Comparison of ENCODE assay signal across 8 cellular contexts in the genomic region with DNA sequence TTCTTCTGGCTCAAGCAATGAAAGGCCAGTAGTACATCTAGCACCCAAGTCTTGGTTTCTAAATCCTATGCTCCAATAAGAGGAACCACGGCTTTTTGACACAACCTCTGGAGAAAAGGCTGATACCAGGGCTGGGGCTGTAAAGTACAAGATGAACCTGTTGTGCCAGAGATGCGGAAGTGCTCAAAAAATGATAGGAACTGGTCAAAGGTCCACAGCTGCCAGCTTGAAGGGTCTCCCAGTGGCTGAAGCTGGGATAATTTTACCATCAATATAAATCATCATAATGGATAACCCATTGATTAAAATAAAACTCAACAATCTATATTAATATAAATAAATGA. TPM values are rescaled to one million over a fixed set of nuclear protein-coding genes. Genes with fewer than 3 reads are reported as not detected.
DNase-seq lines count a peak whose midpoint lies in the region; ATAC-seq, FAIRE-seq and TF ChIP-seq lines count a peak whose summit lies in the region.

No MANE protein-coding gene starts in this region.

- H2AFZ ChIP-seq in endothelial cell of umbilical vein (ENCODE audit: low read depth, low read length): peak overlapping the region; percentile 7

- H3K9me1 ChIP-seq in endothelial cell of umbilical vein (replicated peaks; ENCODE audit: control insufficient read depth, extremely low read depth, insufficient read depth, low read length): no peaks in the 10 kb centered on the region

- H3K36me3 ChIP-seq in BLaER1 treated with 17β-estradiol and CSF1 and Interleukin-3, amounts not matched to agents 10 nM and 100 nM: no peaks in the 10 kb centered on the region
- H3K36me3 ChIP-seq in H7 (replicated peaks; ENCODE audit: control insufficient read depth, insufficient read depth, low read length) (no peaks in the 10 kb centered on the region), endothelial cell of umbilical vein (ENCODE audit: control insufficient read depth in 2 of 2, extremely low read depth in 1 of 2, insufficient read depth in 2 of 2, low read length in 2 of 2) (no peaks in the 10 kb centered on the region)

- H4K20me1 ChIP-seq in BLaER1 treated with 17β-estradiol and CSF1 and Interleukin-3, amounts not matched to agents 10 nM and 100 nM: no peaks in the 10 kb centered on the region
- H4K20me1 ChIP-seq in endothelial cell of umbilical vein (replicated peaks; ENCODE audit: control insufficient read depth, extremely low read depth, insufficient read depth, low read length): no peaks in the 10 kb centered on the region

- H3K9me3 ChIP-seq in BLaER1 treated with 17β-estradiol and CSF1 and Interleukin-3, amounts not matched to agents 10 nM and 100 nM (replicated peaks in 1 of 11): no peaks in the 10 kb centered on the region
- H3K9me3 ChIP-seq in endothelial cell of umbilical vein (replicated peaks; ENCODE audit: control insufficient read depth, insufficient read depth, low read length): no peaks in the 10 kb centered on the region

- TF ChIP-seq CTCF in endothelial cell of umbilical vein (IDR thresholded peaks at IDR 0.05; ENCODE audit: extremely low read depth in 1 of 2, insufficient read depth in 1 of 2, low read depth in 1 of 2, low read length in 2 of 2) (no peak), omental fat pad (IDR thresholded peaks at IDR 0.05) (no peak)

- dilution Hi-C loops in endothelial cell of umbilical vein (cut with MboI; ENCODE audit: extremely low pct_ligation_motif_present, low sequenced_read_pairs): no loop called here

- peak overlapping the region; percentile 74 to 92 (median 82) for H3K4me3 ChIP-seq in BLaER1 treated with 17β-estradiol and CSF1 and Interleukin-3, amounts not matched to agents 10 nM and 100 nM
- peak overlapping the region; percentile 74; the same call in 1 of the 2 replicates for H3K4me3 ChIP-seq in H7 (ENCODE audit: insufficient read depth, low read depth, low read length)
- peak overlapping the region in 2 of 3 experiments; percentile 75 to 79 for H3K4me3 ChIP-seq in endothelial cell of umbilical vein (replicated peaks in 1 of 3; ENCODE audit: insufficient read depth in 1 of 3, low read depth in 1 of 3, low read length in 3 of 3)

- peak overlapping the region in 9 of 11 experiments; percentile 4 to 75 (median 48); a peak in 14 of 22 replicates for H3K27ac ChIP-seq in BLaER1 treated with 17β-estradiol and CSF1 and Interleukin-3, amounts not matched to agents 10 nM and 100 nM
- H3K27ac ChIP-seq in endothelial cell of umbilical vein (ENCODE audit: insufficient read depth, low read depth, low read length): peak overlapping the region; percentile 88

- H3K4me2 ChIP-seq in BLaER1 treated with 17β-estradiol and CSF1 and Interleukin-3, amounts not matched to agents 10 nM and 100 nM: peak overlapping the region; percentile 79 to 98 (median 94)
- peak overlapping the region; percentile 66 for H3K4me2 ChIP-seq in endothelial cell of umbilical vein (ENCODE audit: insufficient read depth, low read length)

- intact Hi-C loops in endothelial cell of umbilical vein (cut with micrococcal nuclease): loop anchor here (1.0 kb wide), 2 partner anchors 38 to 39 kb away; a partner anchor contains a TSS

- H3K4me1 ChIP-seq in BLaER1 treated with 17β-estradiol and CSF1 and Interleukin-3, amounts not matched to agents 10 nM and 100 nM: peaks cover 15 to 42% (median 21%) of the 10 kb centered on the region in 10 experiments
- peaks cover 26% of the 10 kb centered on the region for H3K4me1 ChIP-seq in endothelial cell of umbilical vein (ENCODE audit: control insufficient read depth, extremely low read depth, insufficient read depth, low read length)

- DNase-seq in H7 (no peak), SHP77 treated with DMSO at 0.1 percent for 48 hours (lab: John Stamatoyannopoulos, UW) (peak; percentile 18), endothelial cell of umbilical vein (ENCODE audit: low read depth, low spot score) (no peak), omental fat pad (ENCODE audit: low spot score) (no peak), GOT3 (lab: John Stamatoyannopoulos, UW) (no peak)
- no peak for DNase-seq in effector CD8-positive, alpha-beta T cell (lab: John Stamatoyannopoulos, UW)

- CTCF ChIA-PET in endothelial cell of umbilical vein (lab: Charles Lee): interaction anchor here (0.7 to 3.1 kb wide), 9 partner anchors 11 to 379 kb away, joined by 3 to 38 read pairs (median 8); a partner anchor contains a TSS

- TSS peak; percentile 98 for BruUV-seq in endothelial cell of umbilical vein (replicated peaks; lab: Mats Ljungman, UMichigan)

- peaks cover 35% of the 10 kb centered on the region for H3K79me2 ChIP-seq in endothelial cell of umbilical vein (ENCODE audit: control insufficient read depth, insufficient read depth, low read length)

- FAIRE-seq in endothelial cell of umbilical vein (lab: Jason Lieb, UNC): no peak

- TF ChIP-seq POLR2A in endothelial cell of umbilical vein (IDR thresholded peaks at IDR 0.05; ENCODE audit: low read depth, low read length): no peak

- POLR2A ChIA-PET in endothelial cell of umbilical vein (lab: Charles Lee): interaction anchor here (0.9 to 1.6 kb wide), 3 partner anchors 18 to 39 kb away, joined by 3 to 10 read pairs (median 3); a partner anchor contains a TSS

- peak overlapping the region; percentile 70 to 85 (median 79); a peak in 21 of 22 replicates for H3K9ac ChIP-seq in BLaER1 treated with 17β-estradiol and CSF1 and Interleukin-3, amounts not matched to agents 10 nM and 100 nM
- H3K9ac ChIP-seq in endothelial cell of umbilical vein (replicated peaks; ENCODE audit: extremely low read depth, insufficient read depth, low read length): peak overlapping the region; percentile 68

- H3K27me3 ChIP-seq in BLaER1 treated with 17β-estradiol and CSF1 and Interleukin-3, amounts not matched to agents 10 nM and 100 nM: no peaks in the 10 kb centered on the region
- H3K27me3 ChIP-seq in H7 (ENCODE audit: control insufficient read depth, insufficient read depth, low read length): no peaks in the 10 kb centered on the region
- no peaks in the 10 kb centered on the region for H3K27me3 ChIP-seq in endothelial cell of umbilical vein (ENCODE audit: control insufficient read depth in 2 of 2, insufficient read depth in 2 of 2, low read length in 2 of 2)

- ATAC-seq in omental fat pad (ENCODE audit: low FRiP score) (peak; percentile 6), GM21526 (IDR thresholded peaks at IDR 0.05; ENCODE audit: low FRiP score, unreplicated experiment) (no peak)

TF ChIP-seq in endothelial cell of umbilical vein, 7 proteins besides CTCF, POLR2A, EP300 and RAD21:
- no peak for TF ChIP-seq FOS (IDR thresholded peaks at IDR 0.05; ENCODE audit: borderline replicate concordance, insufficient read depth, low read length)
- TF ChIP-seq POLR2AphosphoS5 (IDR thresholded peaks at IDR 0.05; ENCODE audit: insufficient read depth, low read depth, low read length): no peak
- no peak for TF ChIP-seq EZH2 (IDR thresholded peaks at IDR 0.05; ENCODE audit: borderline replicate concordance, low read depth, low read length, severe bottlenecking)
- TF ChIP-seq JUN (IDR thresholded peaks at IDR 0.05; ENCODE audit: borderline replicate concordance, insufficient read depth, insufficient read length, low read depth): no peak
- TF ChIP-seq GATA2 (IDR thresholded peaks at IDR 0.05; ENCODE audit: insufficient read depth, insufficient read length, low read depth, low read length): no peak
- TF ChIP-seq MYC (IDR thresholded peaks at IDR 0.05; ENCODE audit: low read depth, low read length): no peak
- TF ChIP-seq, protein P1, sequence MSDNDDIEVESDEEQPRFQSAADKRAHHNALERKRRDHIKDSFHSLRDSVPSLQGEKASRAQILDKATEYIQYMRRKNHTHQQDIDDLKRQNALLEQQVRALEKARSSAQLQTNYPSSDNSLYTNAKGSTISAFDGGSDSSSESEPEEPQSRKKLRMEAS (IDR thresholded peaks at IDR 0.05; ENCODE audit: insufficient read depth, insufficient read length): no peak

RNA-seq across cellular contexts. Expression of a gene that starts 0.6 kb away (rescaled TPM):
- 2.7 and 3.9 TPM in 2 replicates for total RNA-seq in H7 (2014; rRNA removed; shearing (Covaris generic))
- total RNA-seq in endothelial cell of umbilical vein (20.3 and 20.5 TPM in 2 replicates), omental fat pad (10 to 100 TPM in 2 of 4 donors, 1 to 10 TPM in 2; 8.2 to 44.1 (median 10.6) TPM)
- polyA plus RNA-seq in endothelial cell of umbilical vein: 9.6 and 10.0 TPM in 2 replicates
- polyA plus RNA-seq in endothelial cell of umbilical vein (2011; cell fraction: cytosol; rRNA removed): 9.1 and 11.1 TPM in 2 replicates
- 6.5 and 9.6 TPM in 2 replicates for polyA plus RNA-seq in endothelial cell of umbilical vein (2011; cell fraction: nucleus; rRNA removed)
- polyA plus RNA-seq in endothelial cell of umbilical vein (2012): 17.8 and 30.8 TPM in 2 replicates
- 17.8 and 22.3 TPM in 2 replicates for polyA minus RNA-seq in endothelial cell of umbilical vein
- 27.7 TPM for polyA minus RNA-seq in endothelial cell of umbilical vein (2011; cell fraction: cytosol; rRNA and poly(A)+ RNA removed)
- 9.4 and 14.1 TPM in 2 replicates for polyA minus RNA-seq in endothelial cell of umbilical vein (2011; cell fraction: nucleus; rRNA and poly(A)+ RNA removed)

RNA-seq across cellular contexts. Expression of a gene that starts 39.1 kb away (rescaled TPM):
- total RNA-seq in H7 (2014; rRNA removed; shearing (Covaris generic)): 78.2 and 117 TPM in 2 replicates
- total RNA-seq in endothelial cell of umbilical vein (44.7 and 47.5 TPM in 2 replicates), omental fat pad (10 to 100 TPM in 1 of 4 donors, 1 to 10 TPM in 3; 7.0 to 11.0 (median 9.0) TPM)
- 7.2 and 10.3 TPM in 2 replicates for polyA plus RNA-seq in endothelial cell of umbilical vein
- polyA plus RNA-seq in endothelial cell of umbilical vein (2011; cell fraction: cytosol; rRNA removed): 14.5 and 15.7 TPM in 2 replicates
- 27.8 and 42.4 TPM in 2 replicates for polyA plus RNA-seq in endothelial cell of umbilical vein (2011; cell fraction: nucleus; rRNA removed)
- 15.1 and 28.3 TPM in 2 replicates for polyA plus RNA-seq in endothelial cell of umbilical vein (2012)
- polyA minus RNA-seq in endothelial cell of umbilical vein: 18.8 and 24.8 TPM in 2 replicates
- polyA minus RNA-seq in endothelial cell of umbilical vein (2011; cell fraction: cytosol; rRNA and poly(A)+ RNA removed): 73.0 TPM
- 54.5 and 87.6 TPM in 2 replicates for polyA minus RNA-seq in endothelial cell of umbilical vein (2011; cell fraction: nucleus; rRNA and poly(A)+ RNA removed)
